ENCODE assay signal across 1 cellular context in genomic region chr1:82317671-82318070, GRCh38.
TF ChIP-seq lines count a peak whose summit lies in the region.

No MANE protein-coding gene starts in this region.

TF ChIP-seq in HepG2, 621 proteins besides CTCF, POLR2A, EP300 and RAD21 (continued from another document):
- TF ChIP-seq, protein P1, sequence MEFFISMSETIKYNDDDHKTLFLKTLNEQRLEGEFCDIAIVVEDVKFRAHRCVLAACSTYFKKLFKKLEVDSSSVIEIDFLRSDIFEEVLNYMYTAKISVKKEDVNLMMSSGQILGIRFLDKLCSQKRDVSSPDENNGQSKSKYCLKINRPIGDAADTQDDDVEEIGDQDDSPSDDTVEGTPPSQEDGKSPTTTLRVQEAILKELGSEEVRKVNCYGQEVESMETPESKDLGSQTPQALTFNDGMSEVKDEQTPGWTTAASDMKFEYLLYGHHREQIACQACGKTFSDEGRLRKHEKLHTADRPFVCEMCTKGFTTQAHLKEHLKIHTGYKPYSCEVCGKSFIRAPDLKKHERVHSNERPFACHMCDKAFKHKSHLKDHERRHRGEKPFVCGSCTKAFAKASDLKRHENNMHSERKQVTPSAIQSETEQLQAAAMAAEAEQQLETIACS (CRISPR knock-in tag; IDR thresholded peaks at IDR 0.05), result no peak
- TF ChIP-seq DZIP1 (CRISPR knock-in tag; IDR thresholded peaks at IDR 0.05) (no peak), BHLHE40 (IDR thresholded peaks at IDR 0.05; ENCODE audit: low read length) (no peak)
TF ChIP-seq in HepG2: peak in this region for 0.
